In the genomic region with DNA sequence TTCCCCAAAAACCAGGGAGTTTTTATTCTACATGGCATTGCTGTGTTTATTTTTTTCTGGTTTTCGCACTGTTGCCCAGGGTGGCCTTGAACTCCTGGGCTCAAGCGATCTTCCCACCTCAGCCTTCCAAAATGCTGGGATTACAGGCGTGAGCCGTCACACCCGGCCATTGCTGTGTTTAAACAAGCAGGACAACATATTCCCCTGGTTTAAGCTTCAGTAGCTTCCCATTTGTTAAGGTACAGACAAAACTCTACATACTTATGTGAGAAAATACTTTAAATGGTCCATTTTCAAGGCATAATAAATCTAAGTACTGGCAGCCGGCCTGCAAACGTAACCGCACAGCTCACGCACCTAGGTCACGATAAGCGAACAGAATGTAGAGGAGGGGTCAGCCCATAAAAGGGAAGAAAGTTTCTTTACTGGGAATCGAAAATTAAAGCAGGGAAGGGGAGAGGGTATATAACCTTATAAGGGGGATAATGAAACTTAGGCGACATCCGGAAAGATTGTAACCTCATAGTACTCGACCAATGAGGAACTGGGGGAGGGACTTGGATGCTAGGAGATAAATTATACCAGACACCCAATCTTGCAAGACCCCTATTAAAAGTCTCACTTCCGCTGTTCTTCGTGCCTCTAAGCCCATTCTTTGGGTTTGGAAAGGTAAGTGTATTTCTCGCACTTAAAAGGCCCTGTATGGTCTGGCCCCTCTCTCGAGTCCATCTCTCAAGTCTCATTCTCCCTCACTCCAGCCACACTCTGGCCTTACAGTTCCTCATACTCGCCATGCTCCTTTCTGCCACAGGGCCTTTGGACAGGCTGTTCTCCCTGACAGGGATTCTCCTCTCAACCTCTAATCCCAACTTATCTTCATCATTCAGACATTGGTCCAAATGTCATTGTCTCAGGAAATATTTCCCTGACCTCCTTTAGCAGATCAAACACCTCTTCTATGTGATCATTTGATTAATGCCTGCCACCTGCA, we compare ENCODE assay signal across 1 cellular context.
A peak's percentile ranks its signal among the peaks of the same experiment; 100 is the strongest.
TF ChIP-seq lines count a peak whose summit lies in the region.

No MANE protein-coding gene starts in this region.

TF ChIP-seq in HepG2, 621 proteins besides CTCF, POLR2A, EP300 and RAD21 (continues in another document):
- no peak for TF ChIP-seq IKZF4 (CRISPR knock-in tag; IDR thresholded peaks at IDR 0.05; ENCODE audit: borderline replicate concordance, low read depth, not compliant biosample characterization)
- TF ChIP-seq, protein P1, sequence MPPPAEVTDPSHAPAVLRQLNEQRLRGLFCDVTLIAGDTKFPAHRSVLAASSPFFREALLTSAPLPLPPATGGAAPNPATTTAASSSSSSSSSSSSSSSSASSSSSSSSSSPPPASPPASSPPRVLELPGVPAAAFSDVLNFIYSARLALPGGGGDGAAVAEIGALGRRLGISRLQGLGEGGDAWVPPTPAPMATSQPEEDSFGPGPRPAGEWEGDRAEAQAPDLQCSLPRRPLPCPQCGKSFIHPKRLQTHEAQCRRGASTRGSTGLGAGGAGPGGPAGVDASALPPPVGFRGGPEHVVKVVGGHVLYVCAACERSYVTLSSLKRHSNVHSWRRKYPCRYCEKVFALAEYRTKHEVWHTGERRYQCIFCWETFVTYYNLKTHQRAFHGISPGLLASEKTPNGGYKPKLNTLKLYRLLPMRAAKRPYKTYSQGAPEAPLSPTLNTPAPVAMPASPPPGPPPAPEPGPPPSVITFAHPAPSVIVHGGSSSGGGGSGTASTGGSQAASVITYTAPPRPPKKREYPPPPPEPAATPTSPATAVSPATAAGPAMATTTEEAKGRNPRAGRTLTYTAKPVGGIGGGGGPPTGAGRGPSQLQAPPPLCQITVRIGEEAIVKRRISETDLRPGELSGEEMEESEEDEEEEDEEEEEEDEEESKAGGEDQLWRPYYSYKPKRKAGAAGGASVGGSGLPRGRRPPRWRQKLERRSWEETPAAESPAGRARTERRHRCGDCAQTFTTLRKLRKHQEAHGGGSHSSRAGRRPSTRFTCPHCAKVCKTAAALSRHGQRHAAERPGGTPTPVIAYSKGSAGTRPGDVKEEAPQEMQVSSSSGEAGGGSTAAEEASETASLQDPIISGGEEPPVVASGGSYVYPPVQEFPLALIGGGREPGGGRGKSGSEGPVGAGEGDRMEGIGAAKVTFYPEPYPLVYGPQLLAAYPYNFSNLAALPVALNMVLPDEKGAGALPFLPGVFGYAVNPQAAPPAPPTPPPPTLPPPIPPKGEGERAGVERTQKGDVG (CRISPR knock-in tag; IDR thresholded peaks at IDR 0.05; ENCODE audit: borderline replicate concordance) = no peak
- TF ChIP-seq FOXP1 (IDR thresholded peaks at IDR 0.05) = no peak
- TF ChIP-seq FOXP1 (CRISPR knock-in tag; IDR thresholded peaks at IDR 0.05) = 0 out of 2 replicates have a peak, but pooled peaks have one; percentile 7
- no peak for TF ChIP-seq ZNF205 (CRISPR knock-in tag; IDR thresholded peaks at IDR 0.05)
- TF ChIP-seq SP5 (CRISPR knock-in tag; IDR thresholded peaks at IDR 0.05; ENCODE audit: borderline replicate concordance, low read depth) = no peak
- peak; percentile 48; the same call in 1 of the 2 replicates for TF ChIP-seq FLYWCH1 (CRISPR knock-in tag; IDR thresholded peaks at IDR 0.05)
- TF ChIP-seq ZFY (CRISPR knock-in tag; IDR thresholded peaks at IDR 0.05) = peak; percentile 25; the same call in 1 of the 2 replicates
- TF ChIP-seq PRPF4 (IDR thresholded peaks at IDR 0.05; ENCODE audit: low read depth, low read length, poor library complexity, severe bottlenecking) = peak; percentile 90
- TF ChIP-seq ZNF766 (CRISPR knock-in tag; IDR thresholded peaks at IDR 0.05; ENCODE audit: borderline replicate concordance) = peak; percentile 57; the same call in 1 of the 2 replicates
- no peak for TF ChIP-seq ZFP37 (CRISPR knock-in tag; IDR thresholded peaks at IDR 0.05; ENCODE audit: borderline replicate concordance)
- TF ChIP-seq HNF4A (CRISPR knock-in tag; IDR thresholded peaks at IDR 0.05) = peak; percentile 58
- no peak for TF ChIP-seq ZNF317 (CRISPR knock-in tag; IDR thresholded peaks at IDR 0.05)
- no peak for TF ChIP-seq PHF8 (CRISPR knock-in tag; IDR thresholded peaks at IDR 0.05)
- TF ChIP-seq ZMAT3 (CRISPR knock-in tag; conservative IDR thresholded peaks at IDR 0.05) = peak; percentile 20; the same call in 1 of the 2 replicates
- TF ChIP-seq HDAC1 (CRISPR knock-in tag; IDR thresholded peaks at IDR 0.05) = peak; percentile 15; the same call in 1 of the 2 replicates
- TF ChIP-seq CBFB (CRISPR knock-in tag; IDR thresholded peaks at IDR 0.05) = no peak
- TF ChIP-seq RXRA (CRISPR knock-in tag; IDR thresholded peaks at IDR 0.05) = peak; percentile 33; the same call in 1 of the 2 replicates
- TF ChIP-seq WIZ (CRISPR knock-in tag; IDR thresholded peaks at IDR 0.05) = 0 out of 2 replicates have a peak, but pooled peaks have one; percentile 7
- 0 out of 2 replicates have a peak, but pooled peaks have one; percentile 41 for TF ChIP-seq ZNF260 (CRISPR knock-in tag; IDR thresholded peaks at IDR 0.05; ENCODE audit: borderline replicate concordance, low read depth)
- no peak for TF ChIP-seq FOXA1 (IDR thresholded peaks at IDR 0.05)
- peak; percentile 42; the same call in 1 of the 2 replicates for TF ChIP-seq FOXA1 (CRISPR knock-in tag; IDR thresholded peaks at IDR 0.05)
- TF ChIP-seq SMAD1 (CRISPR knock-in tag; IDR thresholded peaks at IDR 0.05; ENCODE audit: borderline replicate concordance, low read depth) = no peak
- TF ChIP-seq, protein P2, sequence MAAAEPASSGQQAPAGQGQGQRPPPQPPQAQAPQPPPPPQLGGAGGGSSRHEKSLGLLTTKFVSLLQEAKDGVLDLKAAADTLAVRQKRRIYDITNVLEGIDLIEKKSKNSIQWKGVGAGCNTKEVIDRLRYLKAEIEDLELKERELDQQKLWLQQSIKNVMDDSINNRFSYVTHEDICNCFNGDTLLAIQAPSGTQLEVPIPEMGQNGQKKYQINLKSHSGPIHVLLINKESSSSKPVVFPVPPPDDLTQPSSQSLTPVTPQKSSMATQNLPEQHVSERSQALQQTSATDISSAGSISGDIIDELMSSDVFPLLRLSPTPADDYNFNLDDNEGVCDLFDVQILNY (CRISPR knock-in tag; conservative IDR thresholded peaks at IDR 0.05) = 0 out of 2 replicates have a peak, but pooled peaks have one; percentile 39
- TF ChIP-seq KDM2A (CRISPR knock-in tag; IDR thresholded peaks at IDR 0.05; ENCODE audit: borderline replicate concordance, low read depth) = peak; percentile 2; the same call in 1 of the 2 replicates
- TF ChIP-seq ZNF605 (CRISPR knock-in tag; IDR thresholded peaks at IDR 0.05) = 0 out of 2 replicates have a peak, but pooled peaks have one; percentile 15
- TF ChIP-seq, protein P3, sequence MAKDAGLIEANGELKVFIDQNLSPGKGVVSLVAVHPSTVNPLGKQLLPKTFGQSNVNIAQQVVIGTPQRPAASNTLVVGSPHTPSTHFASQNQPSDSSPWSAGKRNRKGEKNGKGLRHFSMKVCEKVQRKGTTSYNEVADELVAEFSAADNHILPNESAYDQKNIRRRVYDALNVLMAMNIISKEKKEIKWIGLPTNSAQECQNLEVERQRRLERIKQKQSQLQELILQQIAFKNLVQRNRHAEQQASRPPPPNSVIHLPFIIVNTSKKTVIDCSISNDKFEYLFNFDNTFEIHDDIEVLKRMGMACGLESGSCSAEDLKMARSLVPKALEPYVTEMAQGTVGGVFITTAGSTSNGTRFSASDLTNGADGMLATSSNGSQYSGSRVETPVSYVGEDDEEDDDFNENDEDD (CRISPR knock-in tag; IDR thresholded peaks at IDR 0.05; ENCODE audit: borderline replicate concordance) = 0 out of 2 replicates have a peak, but pooled peaks have one; percentile 6
- TF ChIP-seq, protein P4, sequence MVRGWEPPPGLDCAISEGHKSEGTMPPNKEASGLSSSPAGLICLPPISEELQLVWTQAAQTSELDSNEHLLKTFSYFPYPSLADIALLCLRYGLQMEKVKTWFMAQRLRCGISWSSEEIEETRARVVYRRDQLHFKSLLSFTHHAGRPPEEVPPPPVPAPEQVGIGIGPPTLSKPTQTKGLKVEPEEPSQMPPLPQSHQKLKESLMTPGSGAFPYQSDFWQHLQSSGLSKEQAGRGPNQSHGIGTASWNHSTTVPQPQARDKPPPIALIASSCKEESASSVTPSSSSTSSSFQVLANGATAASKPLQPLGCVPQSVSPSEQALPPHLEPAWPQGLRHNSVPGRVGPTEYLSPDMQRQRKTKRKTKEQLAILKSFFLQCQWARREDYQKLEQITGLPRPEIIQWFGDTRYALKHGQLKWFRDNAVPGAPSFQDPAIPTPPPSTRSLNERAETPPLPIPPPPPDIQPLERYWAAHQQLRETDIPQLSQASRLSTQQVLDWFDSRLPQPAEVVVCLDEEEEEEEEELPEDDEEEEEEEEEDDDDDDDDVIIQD (CRISPR knock-in tag; IDR thresholded peaks at IDR 0.05; ENCODE audit: low read depth) = 0 out of 2 replicates have a peak, but pooled peaks have one; percentile 3
- TF ChIP-seq ZNF552 (CRISPR knock-in tag; IDR thresholded peaks at IDR 0.05; ENCODE audit: borderline replicate concordance) = no peak
- TF ChIP-seq NR2F1 (CRISPR knock-in tag; IDR thresholded peaks at IDR 0.05) = peak in 1 of 2 experiments; percentile 42; a peak in 1 of 4 replicates
- 0 out of 2 replicates have a peak, but pooled peaks have one; percentile 70 for TF ChIP-seq ZNF788 (CRISPR knock-in tag; IDR thresholded peaks at IDR 0.05; ENCODE audit: borderline replicate concordance)
- TF ChIP-seq KDM5A (IDR thresholded peaks at IDR 0.05; ENCODE audit: borderline replicate concordance, low read length) = peak; percentile 75
- peak; percentile 86 for TF ChIP-seq ZMYM3 (CRISPR knock-in tag; IDR thresholded peaks at IDR 0.05)
- peak; percentile 4; the same call in 1 of the 2 replicates for TF ChIP-seq SALL1 (CRISPR knock-in tag; IDR thresholded peaks at IDR 0.05)
- TF ChIP-seq FOXA3 (CRISPR knock-in tag; IDR thresholded peaks at IDR 0.05) = peak; percentile 6; the same call in 1 of the 2 replicates
- peak; percentile 53 for TF ChIP-seq SP4 (CRISPR knock-in tag; IDR thresholded peaks at IDR 0.05)
- peak; percentile 5; the same call in 1 of the 2 replicates for TF ChIP-seq ZFX (CRISPR knock-in tag; IDR thresholded peaks at IDR 0.05; ENCODE audit: low read depth)
- TF ChIP-seq, protein P5, sequence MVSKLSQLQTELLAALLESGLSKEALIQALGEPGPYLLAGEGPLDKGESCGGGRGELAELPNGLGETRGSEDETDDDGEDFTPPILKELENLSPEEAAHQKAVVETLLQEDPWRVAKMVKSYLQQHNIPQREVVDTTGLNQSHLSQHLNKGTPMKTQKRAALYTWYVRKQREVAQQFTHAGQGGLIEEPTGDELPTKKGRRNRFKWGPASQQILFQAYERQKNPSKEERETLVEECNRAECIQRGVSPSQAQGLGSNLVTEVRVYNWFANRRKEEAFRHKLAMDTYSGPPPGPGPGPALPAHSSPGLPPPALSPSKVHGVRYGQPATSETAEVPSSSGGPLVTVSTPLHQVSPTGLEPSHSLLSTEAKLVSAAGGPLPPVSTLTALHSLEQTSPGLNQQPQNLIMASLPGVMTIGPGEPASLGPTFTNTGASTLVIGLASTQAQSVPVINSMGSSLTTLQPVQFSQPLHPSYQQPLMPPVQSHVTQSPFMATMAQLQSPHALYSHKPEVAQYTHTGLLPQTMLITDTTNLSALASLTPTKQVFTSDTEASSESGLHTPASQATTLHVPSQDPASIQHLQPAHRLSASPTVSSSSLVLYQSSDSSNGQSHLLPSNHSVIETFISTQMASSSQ (IDR thresholded peaks at IDR 0.05; ENCODE audit: low read depth) = no peak
- TF ChIP-seq, protein P5 (CRISPR knock-in tag; IDR thresholded peaks at IDR 0.05; ENCODE audit: borderline replicate concordance) = no peak
- 0 out of 2 replicates have a peak, but pooled peaks have one; percentile 57 for TF ChIP-seq ZMYM2 (CRISPR knock-in tag; IDR thresholded peaks at IDR 0.05)
- TF ChIP-seq FOXC1 (CRISPR knock-in tag; IDR thresholded peaks at IDR 0.05; ENCODE audit: borderline replicate concordance) = 0 out of 2 replicates have a peak, but pooled peaks have one; percentile 13
- no peak for TF ChIP-seq ZFP82 (CRISPR knock-in tag; IDR thresholded peaks at IDR 0.05; ENCODE audit: borderline replicate concordance)
- peak; percentile 72; the same call in 1 of the 2 replicates for TF ChIP-seq TBX3 (IDR thresholded peaks at IDR 0.05; ENCODE audit: borderline replicate concordance)
- TF ChIP-seq, protein P6, sequence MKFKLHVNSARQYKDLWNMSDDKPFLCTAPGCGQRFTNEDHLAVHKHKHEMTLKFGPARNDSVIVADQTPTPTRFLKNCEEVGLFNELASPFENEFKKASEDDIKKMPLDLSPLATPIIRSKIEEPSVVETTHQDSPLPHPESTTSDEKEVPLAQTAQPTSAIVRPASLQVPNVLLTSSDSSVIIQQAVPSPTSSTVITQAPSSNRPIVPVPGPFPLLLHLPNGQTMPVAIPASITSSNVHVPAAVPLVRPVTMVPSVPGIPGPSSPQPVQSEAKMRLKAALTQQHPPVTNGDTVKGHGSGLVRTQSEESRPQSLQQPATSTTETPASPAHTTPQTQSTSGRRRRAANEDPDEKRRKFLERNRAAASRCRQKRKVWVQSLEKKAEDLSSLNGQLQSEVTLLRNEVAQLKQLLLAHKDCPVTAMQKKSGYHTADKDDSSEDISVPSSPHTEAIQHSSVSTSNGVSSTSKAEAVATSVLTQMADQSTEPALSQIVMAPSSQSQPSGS (CRISPR knock-in tag; IDR thresholded peaks at IDR 0.05) = 0 out of 2 replicates have a peak, but pooled peaks have one; percentile 5
